Comparison of ENCODE assay signal across 8 cellular contexts in genomic region chr10:100828744-100829102, GRCh38.
DNase-seq lines count a peak whose midpoint lies in the region; ATAC-seq and TF ChIP-seq lines count a peak whose summit lies in the region.

No MANE protein-coding gene starts in this region.

- H3K4me2 ChIP-seq in neuronal stem cell (ENCODE audit: insufficient read depth, low read length, poor library complexity, severe bottlenecking): peak overlapping the region; percentile 67

- H3K4me3 ChIP-seq in NT2/D1 (ENCODE audit: insufficient read length, low read depth): peak overlapping the region; percentile 32
- H3K4me3 ChIP-seq in coronary artery: peak overlapping the region; percentile 75
- H3K4me3 ChIP-seq in neuronal stem cell (ENCODE audit: low read length in 2 of 2): no peak overlapping the region

- H2BK5ac ChIP-seq in neuronal stem cell (ENCODE audit: low read length): no peak overlapping the region

- H3K36me3 ChIP-seq in NT2/D1 (ENCODE audit: insufficient read depth, insufficient read length, low read length) (no peaks in the 10 kb centered on the region), neuronal stem cell (replicated peaks in 1 of 2; ENCODE audit: control insufficient read depth in 2 of 2, insufficient read depth in 2 of 2, low read length in 2 of 2) (no peaks in the 10 kb centered on the region)

- H3K4me1 ChIP-seq in NT2/D1 (ENCODE audit: insufficient read depth, insufficient read length) (peaks cover 5% of the 10 kb centered on the region), neuronal stem cell (ENCODE audit: control insufficient read depth in 2 of 2, insufficient read depth in 1 of 2, low read depth in 1 of 2, low read length in 2 of 2) (peaks cover 9 to 11% of the 10 kb centered on the region in 2 donors)

- no peak overlapping the region for H3K18ac ChIP-seq in neuronal stem cell (ENCODE audit: low read length)

- peak overlapping the region; percentile 70 for H3K9ac ChIP-seq in NT2/D1 (ENCODE audit: insufficient read length, low read depth)
- H3K9ac ChIP-seq in neuronal stem cell (ENCODE audit: low read depth, low read length, poor library complexity): no peak overlapping the region

- H3K27ac ChIP-seq in coronary artery (no peak overlapping the region), neuronal stem cell (replicated peaks; ENCODE audit: low read length) (no peak overlapping the region)

- H4K91ac ChIP-seq in neuronal stem cell (ENCODE audit: low read depth, low read length, poor library complexity): no peak overlapping the region

- no peak overlapping the region for H2AK5ac ChIP-seq in neuronal stem cell (ENCODE audit: low read depth, low read length)

- TF ChIP-seq CTCF in coronary artery (IDR thresholded peaks at IDR 0.05): no peak

- no peak overlapping the region for H3K23ac ChIP-seq in neuronal stem cell (ENCODE audit: low read depth, low read length, poor library complexity)

- no peak overlapping the region for H4K8ac ChIP-seq in neuronal stem cell (ENCODE audit: low read depth, low read length)

- H2BK12ac ChIP-seq in neuronal stem cell (ENCODE audit: low read length): no peak overlapping the region

- H2BK15ac ChIP-seq in neuronal stem cell (ENCODE audit: low read length): no peak overlapping the region

- no CpG with 5 or more reads among the region's 20 CpGs for WGBS in neuronal stem cell (ENCODE audit: extremely low coverage in 2 of 2, insufficient read length in 2 of 2, insufficient replicate concordance in 1 of 2), 2 donors

- H3K27me3 ChIP-seq in NT2/D1 (ENCODE audit: insufficient read depth, insufficient read length) (peaks cover 98% of the 10 kb centered on the region), neuronal stem cell (ENCODE audit: control insufficient read depth in 3 of 3, insufficient read depth in 3 of 3, low read depth in 1 of 3, low read length in 3 of 3) (peaks cover 37 to 99% (median 95%) of the 10 kb centered on the region in 3 experiments)

- DNase-seq in ELF-1 (ENCODE audit: low read depth, low spot score) (peak; percentile 19), NT2/D1 (ENCODE audit: low read depth, low spot score) (no peak), coronary artery (ENCODE audit: low spot score) (no peak), neuronal stem cell (ENCODE audit: low spot score) (no peak), mucosa of gallbladder (ENCODE audit: low spot score) (no peak)

- no peak overlapping the region for H3K4ac ChIP-seq in neuronal stem cell (ENCODE audit: low read length)

- H2AFZ ChIP-seq in neuronal stem cell (ENCODE audit: low read length): peak overlapping the region; percentile 80

- H3K9me3 ChIP-seq in NT2/D1 (ENCODE audit: insufficient read depth, low read length): no peaks in the 10 kb centered on the region
- H3K9me3 ChIP-seq in neuronal stem cell (replicated peaks in 1 of 2; ENCODE audit: control insufficient read depth in 2 of 2, insufficient read depth in 1 of 2, low read depth in 1 of 2, low read length in 2 of 2): peaks cover 0 to 2% of the 10 kb centered on the region in 2 donors

- no peak for ATAC-seq in GM18502 (IDR thresholded peaks at IDR 0.05; ENCODE audit: poor library complexity, unreplicated experiment)
- ATAC-seq in GM19324 (IDR thresholded peaks at IDR 0.05; ENCODE audit: low FRiP score, unreplicated experiment): no peak
- ATAC-seq in HG02981 (IDR thresholded peaks at IDR 0.05; ENCODE audit: unreplicated experiment): no peak

- H2BK120ac ChIP-seq in neuronal stem cell (ENCODE audit: low read depth, low read length): no peak overlapping the region

- no peaks in the 10 kb centered on the region for H3K79me1 ChIP-seq in neuronal stem cell (ENCODE audit: low read depth, low read length)

- no peak overlapping the region for H3K14ac ChIP-seq in neuronal stem cell (ENCODE audit: low read length)

Comparison
In these comparisons a context has a peak if more than half of its experiments do, and no peak if none do; other contexts are left out.
1. H3K4me3 ChIP-seq: peak in NT2/D1 (single experiment) and coronary artery (single experiment); none in neuronal stem cell (0 of 2).